In genomic region chr7:50655020-50655419, GRCh38 we compare ENCODE assay signal across 15 cellular contexts.
"Had no signal": no experiment of that assay in that cellular context is flagged by ENCODE, and none has a peak within 500 bp of the region (broad histone marks: within the 10 kb centered on the region; RNA-seq: fewer than 3 reads in every experiment).

No MANE protein-coding gene starts in this region.

- ATAC-seq: right lobe of liver; stimulated activated naive CD8-positive, alpha-beta T cell treated with anti-CD3 and anti-CD28 coated beads, Interleukin-15, Interleukin-2, amounts not matched to agents 100 U/mL and 50 U/mL, for 24 hours had no signal

- H3K27me3 Mint-ChIP-seq: central memory CD8-positive, alpha-beta T cell had no signal

- H3K4me1 ChIP-seq: SJSA1 had no signal

- H3K9me3 ChIP-seq: right lobe of liver, SJSA1, testis had no signal

- H3K4me3 ChIP-seq: right lobe of liver, SJSA1, testis had no signal

- H3K4me3 Mint-ChIP-seq: activated naive CD4-positive, alpha-beta T cell treated with anti-CD3 and anti-CD28 coated beads for 36 hours; activated T-helper 1 cell treated with anti-CD3 and anti-CD28 coated beads, Interleukin-12 subunit alpha, Interleukin-12 subunit beta, Interleukin-2, Interleukin-4 antibody, amounts not matched to agents 30 ng/mL and 10 ng/mL and 1 ng/mL, durations not matched to agents 14 hours and 24 hours and 36 hours; central memory CD8-positive, alpha-beta T cell; immature natural killer cell had no signal

- H3K36me3 Mint-ChIP-seq: immature natural killer cell had no signal

- H3K9me3 Mint-ChIP-seq: activated naive CD4-positive, alpha-beta T cell treated with anti-CD3 and anti-CD28 coated beads for 36 hours; activated T-helper 1 cell treated with anti-CD3 and anti-CD28 coated beads, Interleukin-12 subunit alpha, Interleukin-12 subunit beta, Interleukin-2, Interleukin-4 antibody, amounts not matched to agents 30 ng/mL and 10 ng/mL and 1 ng/mL, durations not matched to agents 14 hours and 24 hours and 36 hours; central memory CD8-positive, alpha-beta T cell; immature natural killer cell had no signal

- H3K27me3 ChIP-seq: right lobe of liver, SJSA1, testis had no signal

- DNase-seq: activated CD4-positive, alpha-beta T cell treated with anti-CD3 and anti-CD28 coated beads for 1 hour; activated CD4-positive, alpha-beta T cell treated with anti-CD3 and anti-CD28 coated beads, Interleukin-2, amount 50 U/mL, for 48 hours; activated CD8-positive, alpha-beta memory T cell treated with anti-CD3 and anti-CD28 coated beads, Interleukin-2, amount 50 U/mL, for 4 hours; activated naive CD4-positive, alpha-beta T cell treated with anti-CD3 and anti-CD28 coated beads for 36 hours; effector memory CD4-positive, alpha-beta T cell; immature natural killer cell; right lobe of liver; RPMI8226; stimulated activated CD4-positive, alpha-beta T cell treated with anti-CD3 and anti-CD28 coated beads, Interleukin-2, amount 100 ng/mL, for 48 hours; stimulated activated naive CD8-positive, alpha-beta T cell treated with anti-CD3 and anti-CD28 coated beads, Interleukin-15, Interleukin-2, amounts not matched to agents 100 U/mL and 50 U/mL, for 24 hours; T-helper 9 cell; testis had no signal

- H3K36me3 ChIP-seq: right lobe of liver, SJSA1 had no signal

- H3K27ac Mint-ChIP-seq: activated naive CD4-positive, alpha-beta T cell treated with anti-CD3 and anti-CD28 coated beads for 36 hours; activated T-helper 1 cell treated with anti-CD3 and anti-CD28 coated beads, Interleukin-12 subunit alpha, Interleukin-12 subunit beta, Interleukin-2, Interleukin-4 antibody, amounts not matched to agents 30 ng/mL and 10 ng/mL and 1 ng/mL, durations not matched to agents 14 hours and 24 hours and 36 hours; immature natural killer cell had no signal

- H3K27ac ChIP-seq: right lobe of liver, SJSA1 had no signal
